Comparison of ENCODE assay signal across 18 cellular contexts in genomic region chr3:110327870-110328269, GRCh38.
"Had no signal": no experiment of that assay in that cellular context is flagged by ENCODE, and none has a peak within 500 bp of the region (broad histone marks: within the 10 kb centered on the region; RNA-seq: fewer than 3 reads in every experiment).

No MANE protein-coding gene starts in this region.

- H3K9me3 ChIP-seq: esophagus squamous epithelium, gastroesophageal sphincter, testis had no signal

- H3K4me1 Mint-ChIP-seq: activated B cell treated with CpG ODN at 0.5 μM for 24 hours; activated CD4-positive, alpha-beta T cell treated with anti-CD3 and anti-CD28 coated beads, Interleukin-2, amount 10 ng/mL, durations not matched to agents 7 days and 5 days; stimulated activated naive CD8-positive, alpha-beta T cell treated with anti-CD3 and anti-CD28 coated beads, Interleukin-15, amount 100 ng/mL, for 72 hours had no signal

- H3K27me3 Mint-ChIP-seq: activated B cell treated with CpG ODN at 0.5 μM for 24 hours; activated CD4-positive, alpha-beta T cell treated with anti-CD3 and anti-CD28 coated beads, Interleukin-2, amount 10 ng/mL, durations not matched to agents 7 days and 5 days; stimulated activated naive CD8-positive, alpha-beta T cell treated with anti-CD3 and anti-CD28 coated beads, Interleukin-15, amount 100 ng/mL, for 72 hours had no signal

- ATAC-seq: gastroesophageal sphincter; stimulated activated naive CD8-positive, alpha-beta T cell treated with anti-CD3 and anti-CD28 coated beads, Interleukin-15, amount 100 ng/mL, for 72 hours had no signal

- H3K4me3 ChIP-seq: dorsolateral prefrontal cortex, esophagus squamous epithelium, gastroesophageal sphincter, testis had no signal

- H3K4me3 Mint-ChIP-seq: activated B cell treated with CpG ODN at 0.5 μM for 24 hours; activated CD4-positive, alpha-beta T cell treated with anti-CD3 and anti-CD28 coated beads, Interleukin-2, amount 10 ng/mL, durations not matched to agents 7 days and 5 days; stimulated activated naive CD8-positive, alpha-beta T cell treated with anti-CD3 and anti-CD28 coated beads, Interleukin-15, amount 100 ng/mL, for 72 hours; T-helper 1 cell treated with Interleukin-12 subunit alpha and Interleukin-12 subunit beta and Interleukin-4 antibody, amounts not matched to agents 30 μg/mL and 1 μg/mL, for 36 hours had no signal

- H3K4me1 ChIP-seq: esophagus squamous epithelium, gastroesophageal sphincter, testis had no signal

- DNase-seq: activated B cell treated with CpG ODN at 0.5 μM for 24 hours; activated CD4-positive, alpha-beta T cell treated with anti-CD3 and anti-CD28 coated beads, Interleukin-2, amount 10 ng/mL, durations not matched to agents 7 days and 5 days; activated CD8-positive, alpha-beta memory T cell treated with anti-CD3 and anti-CD28 coated beads for 24 hours; activated naive CD4-positive, alpha-beta T cell treated with anti-CD3 and anti-CD28 coated beads, Interleukin-2, amount 50 U/mL, for 16 hours; activated T-cell treated with anti-CD3 and anti-CD28 coated beads for 4 hours; amniotic stem cell; brain microvascular endothelial cell; cerebellar nuclear complex; dorsolateral prefrontal cortex; esophagus squamous epithelium; stimulated activated CD4-positive, alpha-beta T cell treated with anti-CD3 and anti-CD28 coated beads, Interleukin-4, amount 100 ng/mL, for 1 hour; stimulated activated CD8-positive, alpha-beta memory T cell treated with anti-CD3 and anti-CD28 coated beads, Interleukin-4, amount 100 ng/mL, for 48 hours; stimulated activated naive CD8-positive, alpha-beta T cell treated with anti-CD3 and anti-CD28 coated beads, Interleukin-15, amount 100 ng/mL, for 72 hours; testis had no signal

- FAIRE-seq: endometrium had no signal

- H3K27me3 ChIP-seq: brain microvascular endothelial cell, dorsolateral prefrontal cortex, esophagus squamous epithelium, gastroesophageal sphincter, testis had no signal

- H3K36me3 ChIP-seq: brain microvascular endothelial cell, esophagus squamous epithelium, gastroesophageal sphincter had no signal

- H3K27ac ChIP-seq: brain microvascular endothelial cell, dorsolateral prefrontal cortex, esophagus squamous epithelium, gastroesophageal sphincter, testis had no signal

- H3K9me3 Mint-ChIP-seq: activated CD4-positive, alpha-beta T cell treated with anti-CD3 and anti-CD28 coated beads, Interleukin-2, amount 10 ng/mL, durations not matched to agents 7 days and 5 days; activated T-helper 2 cell treated with anti-CD3 and anti-CD28 coated beads, Interferon-gamma antibody, Interleukin-2, Interleukin-4, amounts not matched to agents 10 μg/mL and 5 μg/mL and 100 μg/mL, durations not matched to agents 14 hours and 24 hours and 36 hours had no signal

- H3K27ac Mint-ChIP-seq: activated B cell treated with CpG ODN at 0.5 μM for 24 hours; activated CD4-positive, alpha-beta T cell treated with anti-CD3 and anti-CD28 coated beads, Interleukin-2, amount 10 ng/mL, durations not matched to agents 7 days and 5 days; activated T-helper 2 cell treated with anti-CD3 and anti-CD28 coated beads, Interferon-gamma antibody, Interleukin-2, Interleukin-4, amounts not matched to agents 10 μg/mL and 5 μg/mL and 100 μg/mL, durations not matched to agents 14 hours and 24 hours and 36 hours; T-helper 1 cell treated with Interleukin-12 subunit alpha and Interleukin-12 subunit beta and Interleukin-4 antibody, amounts not matched to agents 30 μg/mL and 1 μg/mL, for 36 hours had no signal
